7 cellular contexts compared by ENCODE assay signal in genomic region chr1:25613091-25613490, GRCh38.
"Had no signal": no experiment of that assay in that cellular context is flagged by ENCODE, and none has a peak within 500 bp of the region (broad histone marks: within the 10 kb centered on the region; RNA-seq: fewer than 3 reads in every experiment).

No MANE protein-coding gene starts in this region.

- H3K27ac Mint-ChIP-seq: GM23338, H9, HFFc6 had no signal

- H3K4me3 Mint-ChIP-seq: GM23338, H9, HFFc6 had no signal

- DNase-seq: H9, HCEC 1CT, HFFc6, IMR-90, KG1 had no signal

- H3K4me3 ChIP-seq: GM23338, K562 had no signal

- H3K9me3 Mint-ChIP-seq: GM23338, H9, HFFc6 had no signal

- H3K4me2 ChIP-seq: GM23338 had no signal

- H2AFZ ChIP-seq: GM23338 had no signal

- ATAC-seq: GM23338, K562 had no signal
